9 cellular contexts compared by ENCODE assay signal in genomic region chr6:138493413-138493812, GRCh38. TPM values are rescaled to one million over a fixed set of nuclear protein-coding genes. Genes with fewer than 3 reads are reported as not detected.
DNase-seq lines count a peak whose midpoint lies in the region; ATAC-seq and TF ChIP-seq lines count a peak whose summit lies in the region.
"Had no signal": no experiment of that assay in that cellular context is flagged by ENCODE, and none has a peak within 500 bp of the region (broad histone marks: within the 10 kb centered on the region; RNA-seq: fewer than 3 reads in every experiment).

No MANE protein-coding gene starts in this region.

- H4K91ac ChIP-seq in mesenchymal stem cell (ENCODE audit: low read length): no peak overlapping the region

- no peak overlapping the region for H3K4me2 ChIP-seq in mesenchymal stem cell (ENCODE audit: low read length, poor library complexity, severe bottlenecking)

- no peaks in the 10 kb centered on the region for H3K27me3 ChIP-seq in mesenchymal stem cell (ENCODE audit: control insufficient read depth in 1 of 2, insufficient read depth in 1 of 2, low read length in 2 of 2)

- no peaks in the 10 kb centered on the region for H3K9me3 Mint-ChIP-seq in T-helper 2 cell treated with Interferon-gamma antibody and Interleukin-4, amounts not matched to agents 5 μg/mL and 100 μg/mL, for 36 hours
- no peaks in the 10 kb centered on the region for H3K9me3 Mint-ChIP-seq in T-cell

- H3K14ac ChIP-seq in mesenchymal stem cell (ENCODE audit: low read length in 2 of 2): no peak overlapping the region

- H3K27me3 Mint-ChIP-seq in T-helper 2 cell treated with Interferon-gamma antibody and Interleukin-4, amounts not matched to agents 5 μg/mL and 100 μg/mL, for 36 hours (ENCODE audit: low read depth): peaks cover 45% of the 10 kb centered on the region
- H3K27me3 Mint-ChIP-seq in T-cell: peaks cover 5 to 7% of the 10 kb centered on the region in 2 donors

- WGBS in mesenchymal stem cell: 50% methylated on average over 4 of the region's 5 CpGs

- no peak overlapping the region for H4K8ac ChIP-seq in mesenchymal stem cell (ENCODE audit: low read length)

- ATAC-seq in T-cell (replicated peaks in 1 of 4) (no peak), GM18505 (IDR thresholded peaks at IDR 0.05; ENCODE audit: unreplicated experiment) (no peak)

- H3K4me1 Mint-ChIP-seq in T-helper 2 cell treated with Interferon-gamma antibody and Interleukin-4, amounts not matched to agents 5 μg/mL and 100 μg/mL, for 36 hours (ENCODE audit: low read depth): no peaks in the 10 kb centered on the region
- no peaks in the 10 kb centered on the region for H3K4me1 Mint-ChIP-seq in T-cell

- CTCF ChIA-PET in T-cell (lab: Charles Lee): interaction anchor here in 1 of 2 donors (1.5 kb wide), 1 partner anchor 15 kb away, joined by 3 read pairs; no protein-coding TSS in a partner anchor

- no peak overlapping the region for H2BK12ac ChIP-seq in mesenchymal stem cell (ENCODE audit: low read length in 2 of 2)

- H3K79me1 ChIP-seq in mesenchymal stem cell (replicated peaks; ENCODE audit: low read length, poor library complexity, severe bottlenecking): peaks cover 30% of the 10 kb centered on the region

- no peak overlapping the region for H3K4ac ChIP-seq in mesenchymal stem cell (ENCODE audit: low read depth in 1 of 2, low read length in 2 of 2)

- H3K4me3 ChIP-seq in epithelial cell of proximal tubule (ENCODE audit: low read depth, low read length) (no peak overlapping the region), mesenchymal stem cell (ENCODE audit: insufficient read depth in 1 of 2, low read depth in 1 of 2, low read length in 2 of 2) (peak overlapping the region in 1 of 2 experiments; percentile 28)

- no peaks in the 10 kb centered on the region for H3K36me3 Mint-ChIP-seq in T-helper 2 cell treated with Interferon-gamma antibody and Interleukin-4, amounts not matched to agents 5 μg/mL and 100 μg/mL, for 36 hours (ENCODE audit: low read depth)
- no peaks in the 10 kb centered on the region for H3K36me3 Mint-ChIP-seq in T-cell

- no peak overlapping the region for H3K23ac ChIP-seq in mesenchymal stem cell (ENCODE audit: low read length in 2 of 2)

- no peak for TF ChIP-seq CTCF in AG09319 (IDR thresholded peaks at IDR 0.05; ENCODE audit: low read depth, low read length)
- TF ChIP-seq CTCF in epithelial cell of proximal tubule (conservative IDR thresholded peaks at IDR 0.05; ENCODE audit: low read depth, low read length): no peak

- H3K27ac ChIP-seq in mesenchymal stem cell (ENCODE audit: low read length, poor library complexity, severe bottlenecking): no peak overlapping the region

- H2BK15ac ChIP-seq in mesenchymal stem cell (ENCODE audit: low read depth, poor library complexity, severe bottlenecking): no peak overlapping the region

- H2BK120ac ChIP-seq in mesenchymal stem cell (ENCODE audit: low read depth, low read length): no peak overlapping the region

- H3K4me3 Mint-ChIP-seq in T-helper 2 cell treated with Interferon-gamma antibody and Interleukin-4, amounts not matched to agents 5 μg/mL and 100 μg/mL, for 36 hours: no peak overlapping the region
- H3K4me3 Mint-ChIP-seq in T-cell: no peak overlapping the region

- peak overlapping the region; percentile 71 for H3K9ac ChIP-seq in mesenchymal stem cell (ENCODE audit: low read length)

- TF ChIP-seq POLR2A in GM18505 (IDR thresholded peaks at IDR 0.05; ENCODE audit: borderline replicate concordance, extremely low read depth, insufficient read depth, insufficient read length): no peak

- no peaks in the 10 kb centered on the region for H3K9me3 ChIP-seq in mesenchymal stem cell (ENCODE audit: control insufficient read depth, low read length)

- peaks cover 4 to 15% of the 10 kb centered on the region in 2 experiments for H3K36me3 ChIP-seq in mesenchymal stem cell (ENCODE audit: control insufficient read depth in 1 of 2, insufficient read depth in 2 of 2, low read depth in 1 of 2, low read length in 2 of 2)

- H2BK5ac ChIP-seq in mesenchymal stem cell (ENCODE audit: low read depth, low read length, poor library complexity, severe bottlenecking): no peak overlapping the region

- H2AK5ac ChIP-seq in mesenchymal stem cell (ENCODE audit: low read length, severe bottlenecking): no peak overlapping the region

- H2AFZ ChIP-seq in mesenchymal stem cell (ENCODE audit: low read depth, low read length): no peak overlapping the region

- H3K18ac ChIP-seq in mesenchymal stem cell (ENCODE audit: low read depth in 1 of 2, low read length in 2 of 2): no peak overlapping the region

- no peak overlapping the region for H3K27ac Mint-ChIP-seq in T-helper 2 cell treated with Interferon-gamma antibody and Interleukin-4, amounts not matched to agents 5 μg/mL and 100 μg/mL, for 36 hours
- H3K27ac Mint-ChIP-seq in T-cell: no peak overlapping the region

- POLR2A ChIA-PET in T-cell (lab: Charles Lee): no interaction called here

- DNase-seq in AG09319 (ENCODE audit: extremely low read depth, low read depth) (peak; percentile 49), NCI-H1048 (lab: John Stamatoyannopoulos, UW) (peak; percentile 65), epithelial cell of proximal tubule (ENCODE audit: low read depth) (peak; percentile 85), mesenchymal stem cell (peak; percentile 20), COLO668 (lab: John Stamatoyannopoulos, UW; ENCODE audit: unreplicated experiment) (no peak), T-cell (no peak)
- DNase-seq in T-helper 2 cell treated with Interferon-gamma antibody and Interleukin-4, amounts not matched to agents 5 μg/mL and 100 μg/mL, for 36 hours (ENCODE audit: low spot score): no peak
- DNase-seq: cortex of kidney had no signal

- H3K4me1 ChIP-seq in mesenchymal stem cell (ENCODE audit: control insufficient read depth, insufficient read depth, low read depth, low read length): peaks cover 2% of the 10 kb centered on the region

RNA-seq across cellular contexts. Expression of gene NHSL1, which starts 5.9 kb away (rescaled TPM):
- total RNA-seq in epithelial cell of proximal tubule (3.5 and 4.0 TPM in 2 replicates), T-cell (under 1 TPM; 0.08 to 0.64 (median 0.46) TPM)
- polyA plus RNA-seq in mesenchymal stem cell (2013, experiment 1 of 2): 16.1 TPM
- polyA plus RNA-seq in mesenchymal stem cell (2013, experiment 2 of 2): 16.4 TPM

Comparison
In these comparisons a context has a peak if more than half of its experiments do, and no peak if none do; other contexts are left out.
1. DNase-seq: peak in AG09319 (single experiment), NCI-H1048 (single experiment), epithelial cell of proximal tubule (single experiment) and mesenchymal stem cell (single experiment); none in T-helper 2 cell treated with Interferon-gamma antibody and Interleukin-4, amounts not matched to agents 5 μg/mL and 100 μg/mL, for 36 hours (single experiment), COLO668 (single experiment) and T-cell (0 of 34).